Comparison of ENCODE assay signal across 8 cellular contexts in genomic region chr21:46184625-46185555, GRCh38. TPM values are rescaled to one million over a fixed set of nuclear protein-coding genes. Genes with fewer than 3 reads are reported as not detected.
DNase-seq lines count a peak whose midpoint lies in the region; ATAC-seq and TF ChIP-seq lines count a peak whose summit lies in the region.

No MANE protein-coding gene starts in this region.

- peak overlapping the region; percentile 82 to 87 for H3K27ac Mint-ChIP-seq in natural killer cell
- H3K27ac Mint-ChIP-seq in stimulated activated effector memory CD8-positive, alpha-beta T cell treated with anti-CD3 and anti-CD28 coated beads, Interleukin-12 subunit alpha, Interleukin-12 subunit beta, amount 100 ng/mL, for 72 hours, result no peak overlapping the region

- DNase-seq in GM04504 (ENCODE audit: low read depth) (peak; percentile 89), HuH-7 (ENCODE audit: low spot score) (peak; percentile 86), RPMI7951 (ENCODE audit: low read depth) (peak; percentile 79), fibroblast of peridontal ligament (ENCODE audit: extremely low read depth) (peak; percentile 82), natural killer cell (peak; percentile 74), HPDE6-E6E7 (ENCODE audit: extremely low spot score) (no peak)
- peak; percentile 27 for DNase-seq in activated T-helper 9 cell treated with anti-CD3 and anti-CD28 coated beads, Interleukin-2, amount 50 U/mL, for 16 hours (ENCODE audit: low read depth)
- DNase-seq in stimulated activated effector memory CD8-positive, alpha-beta T cell treated with anti-CD3 and anti-CD28 coated beads, Interleukin-12 subunit alpha, Interleukin-12 subunit beta, amount 100 ng/mL, for 72 hours (ENCODE audit: low spot score in 2 of 2), result peak; percentile 35 to 87

- TF ChIP-seq CTCF in natural killer cell (IDR thresholded peaks at IDR 0.05), result no peak

- no peaks in the 10 kb centered on the region for H3K27me3 Mint-ChIP-seq in natural killer cell (ENCODE audit: low read depth in 2 of 2)

- no peaks in the 10 kb centered on the region for H3K9me3 Mint-ChIP-seq in natural killer cell
- H3K9me3 Mint-ChIP-seq in stimulated activated effector memory CD8-positive, alpha-beta T cell treated with anti-CD3 and anti-CD28 coated beads, Interleukin-12 subunit alpha, Interleukin-12 subunit beta, amount 100 ng/mL, for 72 hours, result no peaks in the 10 kb centered on the region

- peak overlapping the region; percentile 71 for H3K4me3 Mint-ChIP-seq in natural killer cell
- H3K4me3 Mint-ChIP-seq in stimulated activated effector memory CD8-positive, alpha-beta T cell treated with anti-CD3 and anti-CD28 coated beads, Interleukin-12 subunit alpha, Interleukin-12 subunit beta, amount 100 ng/mL, for 72 hours, result peak overlapping the region; percentile 69

- no peaks in the 10 kb centered on the region for H3K4me1 Mint-ChIP-seq in natural killer cell
- no peaks in the 10 kb centered on the region for H3K4me1 Mint-ChIP-seq in stimulated activated effector memory CD8-positive, alpha-beta T cell treated with anti-CD3 and anti-CD28 coated beads, Interleukin-12 subunit alpha, Interleukin-12 subunit beta, amount 100 ng/mL, for 72 hours

- no peaks in the 10 kb centered on the region for H3K36me3 Mint-ChIP-seq in natural killer cell
- peaks cover 6% of the 10 kb centered on the region for H3K36me3 Mint-ChIP-seq in stimulated activated effector memory CD8-positive, alpha-beta T cell treated with anti-CD3 and anti-CD28 coated beads, Interleukin-12 subunit alpha, Interleukin-12 subunit beta, amount 100 ng/mL, for 72 hours

- intact Hi-C loops in natural killer cell (cut with micrococcal nuclease), result loop anchor here (2.0 to 5.0 kb wide), 2 partner anchors 43 to 44 kb away; partner anchors contain the start of gene LSS

- peak in 2 of 3 donors; percentile 85 to 86 for ATAC-seq in natural killer cell
- ATAC-seq in stimulated activated effector memory CD8-positive, alpha-beta T cell treated with anti-CD3 and anti-CD28 coated beads, Interleukin-12 subunit alpha, Interleukin-12 subunit beta, amount 100 ng/mL, for 72 hours, result peak; percentile 94

RNA-seq across cellular contexts. Expression of gene SPATC1L, which starts 0.6 kb away (rescaled TPM):
- 17.2 and 18.6 TPM in 2 replicates for total RNA-seq in RPMI7951 (2014; rRNA removed; shearing (Covaris generic))
- total RNA-seq in natural killer cell, result 1 to 10 TPM in 2 of 3 donors, under 1 TPM in 1; 0.18 to 4.0 (median 2.7) TPM

RNA-seq across cellular contexts. Expression of gene FTCD, which starts 29.5 kb away (rescaled TPM):
- 0.20 and 0.36 TPM in 2 replicates for total RNA-seq in RPMI7951 (2014; rRNA removed; shearing (Covaris generic))
- under 1 TPM in 1 of 3 donors, not detected in 2; 0.34 TPM for total RNA-seq in natural killer cell

RNA-seq across cellular contexts. Expression of gene LSS, which starts 43.7 kb away (rescaled TPM):
- 26.7 and 32.9 TPM in 2 replicates for total RNA-seq in RPMI7951 (2014; rRNA removed; shearing (Covaris generic))
- total RNA-seq in natural killer cell, result 10 to 100 TPM; 59.9 to 82.2 (median 62.7) TPM
